Comparison of ENCODE assay signal across 14 cellular contexts in genomic region chr5:139664727-139665351, GRCh38. TPM values are rescaled to one million over a fixed set of nuclear protein-coding genes. Genes with fewer than 3 reads are reported as not detected.
A peak's percentile ranks its signal among the peaks of the same experiment; 100 is the strongest.
DNase-seq lines count a peak whose midpoint lies in the region; ATAC-seq and TF ChIP-seq lines count a peak whose summit lies in the region.
"Had no signal": no experiment of that assay in that cellular context is flagged by ENCODE, and none has a peak within 500 bp of the region (broad histone marks: within the 10 kb centered on the region; RNA-seq: fewer than 3 reads in every experiment).

No MANE protein-coding gene starts in this region.

- ATAC-seq in GM19397 (IDR thresholded peaks at IDR 0.05; ENCODE audit: unreplicated experiment), result no peak
- ATAC-seq: activated CD4-positive, alpha-beta T cell treated with anti-CD3 and anti-CD28 coated beads for 36 hours; HCT116 had no signal

- no peaks in the 10 kb centered on the region for H3K9me3 Mint-ChIP-seq in endothelial cell (ENCODE audit: unreplicated experiment)
- H3K9me3 Mint-ChIP-seq: stimulated activated effector memory CD8-positive, alpha-beta T cell treated with anti-CD3 and anti-CD28 coated beads, Interleukin-12 subunit alpha, Interleukin-12 subunit beta, amount 100 ng/mL, for 72 hours had no signal

- H3K27ac ChIP-seq in BLaER1 treated with 17β-estradiol and CSF1 and Interleukin-3, amounts not matched to agents 10 nM and 100 nM, result peak overlapping the region; percentile 70 to 95 (median 77)
- H3K27ac ChIP-seq in sigmoid colon, result peak overlapping the region; percentile 88 to 95 (median 92)
- H3K27ac ChIP-seq: hepatocyte had no signal

- H3K36me3 Mint-ChIP-seq in endothelial cell (ENCODE audit: low read depth, unreplicated experiment), result no peaks in the 10 kb centered on the region

- intact Hi-C loops in sigmoid colon (cut with DNase I), result no loop called here

- peaks cover 19 to 71% (median 42%) of the 10 kb centered on the region in 11 experiments; a peak in 15 of 22 replicates for H4K20me1 ChIP-seq in BLaER1 treated with 17β-estradiol and CSF1 and Interleukin-3, amounts not matched to agents 10 nM and 100 nM

- no peaks in the 10 kb centered on the region for H3K27me3 ChIP-seq in BLaER1 treated with 17β-estradiol and CSF1 and Interleukin-3, amounts not matched to agents 10 nM and 100 nM
- no peaks in the 10 kb centered on the region for H3K27me3 ChIP-seq in sigmoid colon
- H3K27me3 ChIP-seq: hepatocyte had no signal

- H3K4me3 ChIP-seq in BLaER1 treated with 17β-estradiol and CSF1 and Interleukin-3, amounts not matched to agents 10 nM and 100 nM, result peak overlapping the region in 4 of 10 experiments; percentile 13 to 36 (median 22); a peak in 5 of 20 replicates
- H3K4me3 ChIP-seq in sigmoid colon, result no peak overlapping the region
- H3K4me3 ChIP-seq: hepatocyte had no signal

- WGBS in sigmoid colon, 2 donors, result 77 to 91% methylated on average over 15 of the region's 15 CpGs

- no peak for TF ChIP-seq EP300 in sigmoid colon (IDR thresholded peaks at IDR 0.05)

- 0 out of 22 replicates have a peak, but pooled peaks cover 0 to 4% (median 0%) of the 10 kb centered on the region in 11 experiments for H3K36me3 ChIP-seq in BLaER1 treated with 17β-estradiol and CSF1 and Interleukin-3, amounts not matched to agents 10 nM and 100 nM
- no peaks in the 10 kb centered on the region for H3K36me3 ChIP-seq in sigmoid colon

- H3K4me3 Mint-ChIP-seq in endothelial cell (ENCODE audit: unreplicated experiment), result no peak overlapping the region
- H3K4me3 Mint-ChIP-seq: activated CD4-positive, alpha-beta T cell treated with anti-CD3 and anti-CD28 coated beads for 36 hours; stimulated activated effector memory CD8-positive, alpha-beta T cell treated with anti-CD3 and anti-CD28 coated beads, Interleukin-12 subunit alpha, Interleukin-12 subunit beta, amount 100 ng/mL, for 72 hours had no signal

- TF ChIP-seq POLR2A in sigmoid colon (IDR thresholded peaks at IDR 0.05), result no peak

- H3K27me3 Mint-ChIP-seq in endothelial cell (ENCODE audit: unreplicated experiment), result peaks cover 8% of the 10 kb centered on the region

- peaks cover 20% of the 10 kb centered on the region for H3K4me1 Mint-ChIP-seq in endothelial cell (ENCODE audit: unreplicated experiment)

- H3K27ac Mint-ChIP-seq in endothelial cell (ENCODE audit: unreplicated experiment), result no peak overlapping the region
- H3K27ac Mint-ChIP-seq: activated CD4-positive, alpha-beta T cell treated with anti-CD3 and anti-CD28 coated beads for 36 hours; stimulated activated effector memory CD8-positive, alpha-beta T cell treated with anti-CD3 and anti-CD28 coated beads, Interleukin-12 subunit alpha, Interleukin-12 subunit beta, amount 100 ng/mL, for 72 hours had no signal

- peak in 41 of 58 donors; percentile 20 to 78 (median 51) for DNase-seq in anterior cingulate cortex (lab: John Stamatoyannopoulos, UW)
- DNase-seq in inferior parietal cortex (ENCODE audit: extremely low spot score), result peak; percentile 43
- no peak for DNase-seq in sigmoid colon
- DNase-seq in NCI-H2196 treated with DMSO at 0.1 percent for 48 hours (lab: John Stamatoyannopoulos, UW; ENCODE audit: unreplicated experiment), result no peak
- no peak for DNase-seq in NCI-H82 (lab: John Stamatoyannopoulos, UW)
- no peak for DNase-seq in endothelial cell (ENCODE audit: low spot score)
- DNase-seq: activated CD4-positive, alpha-beta T cell treated with anti-CD3 and anti-CD28 coated beads for 36 hours; effector CD8-positive, alpha-beta T cell; NCI-H446 had no signal

- H3K9me3 ChIP-seq in BLaER1 treated with 17β-estradiol and CSF1 and Interleukin-3, amounts not matched to agents 10 nM and 100 nM (replicated peaks in 1 of 11), result no peaks in the 10 kb centered on the region
- no peaks in the 10 kb centered on the region for H3K9me3 ChIP-seq in sigmoid colon

- H3K4me1 ChIP-seq in BLaER1 treated with 17β-estradiol and CSF1 and Interleukin-3, amounts not matched to agents 10 nM and 100 nM, result peaks cover 98 to 100% (median 99%) of the 10 kb centered on the region in 10 experiments
- peaks cover 0 to 74% (median 62%) of the 10 kb centered on the region in 4 donors for H3K4me1 ChIP-seq in sigmoid colon

- TF ChIP-seq CTCF in sigmoid colon (IDR thresholded peaks at IDR 0.05) (no peak), endothelial cell (IDR thresholded peaks at IDR 0.05; ENCODE audit: unreplicated experiment) (no peak)

- peak overlapping the region; percentile 94 to 100 (median 99) for H3K4me2 ChIP-seq in BLaER1 treated with 17β-estradiol and CSF1 and Interleukin-3, amounts not matched to agents 10 nM and 100 nM
- H3K4me2 ChIP-seq: hepatocyte had no signal

- peak overlapping the region; percentile 47 to 90 (median 65); a peak in 19 of 22 replicates for H3K9ac ChIP-seq in BLaER1 treated with 17β-estradiol and CSF1 and Interleukin-3, amounts not matched to agents 10 nM and 100 nM

RNA-seq across cellular contexts. Expression of gene CXXC5, which starts 16.7 kb away (rescaled TPM):
- 10 to 100 TPM; 16.7 to 25.3 (median 18.5) TPM for total RNA-seq in sigmoid colon
- 10 to 100 TPM; 15.7 to 30.0 (median 28.1) TPM for polyA plus RNA-seq in sigmoid colon
- total RNA-seq in endothelial cell (ENCODE audit: unreplicated experiment), result 37.3 TPM

Comparison
In these comparisons a context has a peak if more than half of its experiments do, and no peak if none do; other contexts are left out.
1. DNase-seq: peak in anterior cingulate cortex (41 of 58) and inferior parietal cortex (single experiment); none in sigmoid colon (single experiment), NCI-H2196 treated with DMSO at 0.1 percent for 48 hours (single experiment), NCI-H82 (single experiment) and endothelial cell (single experiment).